In the genomic region with DNA sequence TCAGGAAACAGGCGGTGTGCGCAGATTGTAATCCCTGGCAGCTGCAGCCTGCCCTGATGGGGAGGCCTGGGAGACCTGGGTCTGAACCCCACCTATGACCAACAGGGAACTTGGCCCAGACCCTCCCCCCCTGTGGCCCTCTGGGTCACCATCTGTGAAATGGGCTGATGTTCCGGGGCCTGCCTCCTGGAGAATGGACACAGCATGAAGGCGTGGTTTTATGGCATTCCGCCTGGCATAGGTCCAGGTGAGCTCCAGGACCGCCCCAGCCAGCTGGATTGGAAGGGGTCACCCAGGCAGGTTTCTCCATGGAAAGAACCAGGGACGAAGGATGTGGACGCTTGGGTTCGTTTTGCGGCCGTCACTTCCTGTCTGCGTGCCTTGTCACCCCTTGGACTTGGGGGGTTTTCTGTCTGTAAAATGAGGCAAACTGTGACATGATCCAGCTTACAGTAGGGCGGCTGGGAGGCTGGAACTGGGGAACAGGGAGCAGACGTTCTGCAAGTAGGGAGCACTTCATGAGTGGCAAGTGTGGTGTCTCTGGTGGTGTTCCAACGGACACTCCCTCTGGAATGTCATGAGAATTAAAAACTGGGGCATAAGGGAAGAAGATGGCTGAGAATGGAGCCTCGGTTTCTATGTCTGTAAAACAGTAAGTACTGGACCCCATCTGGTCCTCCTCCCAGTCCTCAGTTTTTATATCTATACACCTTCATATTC, we compare ENCODE assay signal across 10 cellular contexts. TPM values are rescaled to one million over a fixed set of nuclear protein-coding genes. Genes with fewer than 3 reads are reported as not detected.
DNase-seq lines count a peak whose midpoint lies in the region; FAIRE-seq and TF ChIP-seq lines count a peak whose summit lies in the region.
"Had no signal": no experiment of that assay in that cellular context is flagged by ENCODE, and none has a peak within 500 bp of the region (broad histone marks: within the 10 kb centered on the region; RNA-seq: fewer than 3 reads in every experiment).

No MANE protein-coding gene starts in this region.

- H3K9me3 ChIP-seq in BLaER1 (no peaks in the 10 kb centered on the region), neural cell (ENCODE audit: low read length) (no peaks in the 10 kb centered on the region), MM.1S (replicated peaks; ENCODE audit: insufficient read depth, low read length) (no peaks in the 10 kb centered on the region)

- H3K27ac ChIP-seq in BLaER1, result peak overlapping the region; percentile 89; the same call in 1 of the 2 replicates
- no peak overlapping the region for H3K27ac ChIP-seq in neural cell (ENCODE audit: low read length)
- no peak overlapping the region for H3K27ac ChIP-seq in MM.1S (ENCODE audit: low read length)
- H3K27ac ChIP-seq: epithelial cell of prostate had no signal

- H3K9me2 ChIP-seq in neural cell (ENCODE audit: insufficient read depth, low read length) (no peaks in the 10 kb centered on the region), MM.1S (replicated peaks; ENCODE audit: insufficient read depth, low read length) (no peaks in the 10 kb centered on the region)

- TF ChIP-seq EP300 in Ishikawa (IDR thresholded peaks at IDR 0.05; ENCODE audit: borderline replicate concordance), result no peak
- TF ChIP-seq EP300 in neural cell (conservative IDR thresholded peaks at IDR 0.05; ENCODE audit: poor library complexity, severe bottlenecking), result no peak

- H4K20me1 ChIP-seq in BLaER1 (peaks cover 57% of the 10 kb centered on the region), neural cell (ENCODE audit: insufficient read depth) (no peaks in the 10 kb centered on the region), MM.1S (ENCODE audit: insufficient read depth, low read length) (no peaks in the 10 kb centered on the region)

- TF ChIP-seq RAD21 in Ishikawa (IDR thresholded peaks at IDR 0.05; ENCODE audit: low read depth) (no peak), neural cell (conservative IDR thresholded peaks at IDR 0.05) (no peak)

- no peak for FAIRE-seq in frontal cortex (lab: Jason Lieb, UNC)

- H3K36me3 ChIP-seq in BLaER1 (peaks cover 7% of the 10 kb centered on the region; the same call in 1 of the 2 replicates), neural cell (ENCODE audit: insufficient read depth, low read length) (no peaks in the 10 kb centered on the region), MM.1S (replicated peaks; ENCODE audit: insufficient read depth, low read length) (no peaks in the 10 kb centered on the region)

- no peaks in the 10 kb centered on the region for H3K79me2 ChIP-seq in neural cell (replicated peaks; ENCODE audit: insufficient read depth, low read length)
- H3K79me2 ChIP-seq in MM.1S (ENCODE audit: low read length), result no peaks in the 10 kb centered on the region

- peaks cover 76% of the 10 kb centered on the region for H3K4me1 ChIP-seq in BLaER1
- H3K4me1 ChIP-seq in MM.1S (ENCODE audit: low read length), result no peaks in the 10 kb centered on the region

- peak; percentile 47 for DNase-seq in dermis blood vessel endothelial cell
- DNase-seq in MM.1S, result no peak
- no peak for DNase-seq in A172 (ENCODE audit: low spot score)
- no peak for DNase-seq in frontal cortex (ENCODE audit: low spot score in 2 of 2)
- DNase-seq in glomerular visceral epithelial cell (ENCODE audit: extremely low spot score), result no peak
- DNase-seq: HCEC 1CT had no signal

- H3K4me3 ChIP-seq in BLaER1 (peak overlapping the region; percentile 90), neural cell (ENCODE audit: low read length) (peak overlapping the region; percentile 66), MM.1S (ENCODE audit: low read length) (no peak overlapping the region)

- H2AFZ ChIP-seq in neural cell (ENCODE audit: low read depth, low read length), result no peak overlapping the region
- no peak overlapping the region for H2AFZ ChIP-seq in MM.1S (ENCODE audit: low read length)

- H3K27me3 ChIP-seq in BLaER1, result no peaks in the 10 kb centered on the region
- H3K27me3 ChIP-seq in neural cell (ENCODE audit: insufficient read depth, low read depth, low read length), result peaks cover 8% of the 10 kb centered on the region
- H3K27me3 ChIP-seq in MM.1S (replicated peaks; ENCODE audit: insufficient read depth, low read length), result peaks cover 17% of the 10 kb centered on the region

- TF ChIP-seq CTCF in neural cell (IDR thresholded peaks at IDR 0.05; ENCODE audit: poor library complexity, severe bottlenecking), result no peak
- no peak for TF ChIP-seq CTCF in MM.1S (IDR thresholded peaks at IDR 0.05; ENCODE audit: low read length)

- H3F3A ChIP-seq in neural cell (ENCODE audit: insufficient read depth, low read length, poor library complexity, severe bottlenecking) (no peaks in the 10 kb centered on the region), MM.1S (ENCODE audit: insufficient read depth, low read length) (no peaks in the 10 kb centered on the region)

- H3K4me2 ChIP-seq in BLaER1 (peak overlapping the region; percentile 97), neural cell (ENCODE audit: low read length) (no peak overlapping the region), MM.1S (ENCODE audit: low read depth, low read length) (no peak overlapping the region)

- H3K9ac ChIP-seq in BLaER1 (peak overlapping the region; percentile 86), neural cell (ENCODE audit: low read length) (peak overlapping the region; percentile 61), MM.1S (ENCODE audit: low read length) (no peak overlapping the region)

TF ChIP-seq in Ishikawa, 13 proteins besides CTCF, POLR2A, EP300 and RAD21:
- TF ChIP-seq EGR1 (IDR thresholded peaks at IDR 0.05) (no peak), NFIC (IDR thresholded peaks at IDR 0.05) (peak; percentile 73)

TF ChIP-seq in neural cell, 6 proteins besides CTCF, POLR2A, EP300 and RAD21:
- TF ChIP-seq MXI1 (conservative IDR thresholded peaks at IDR 0.05; ENCODE audit: poor library complexity, severe bottlenecking) (no peak), SMC3 (conservative IDR thresholded peaks at IDR 0.05; ENCODE audit: poor library complexity) (no peak), EZH2 (IDR thresholded peaks at IDR 0.05; ENCODE audit: borderline replicate concordance, insufficient read depth, low read length, poor library complexity, severe bottlenecking) (no peak), POLR2AphosphoS5 (IDR thresholded peaks at IDR 0.05) (no peak), TAF1 (IDR thresholded peaks at IDR 0.05; ENCODE audit: low read depth) (no peak)
- TF ChIP-seq, protein P1, sequence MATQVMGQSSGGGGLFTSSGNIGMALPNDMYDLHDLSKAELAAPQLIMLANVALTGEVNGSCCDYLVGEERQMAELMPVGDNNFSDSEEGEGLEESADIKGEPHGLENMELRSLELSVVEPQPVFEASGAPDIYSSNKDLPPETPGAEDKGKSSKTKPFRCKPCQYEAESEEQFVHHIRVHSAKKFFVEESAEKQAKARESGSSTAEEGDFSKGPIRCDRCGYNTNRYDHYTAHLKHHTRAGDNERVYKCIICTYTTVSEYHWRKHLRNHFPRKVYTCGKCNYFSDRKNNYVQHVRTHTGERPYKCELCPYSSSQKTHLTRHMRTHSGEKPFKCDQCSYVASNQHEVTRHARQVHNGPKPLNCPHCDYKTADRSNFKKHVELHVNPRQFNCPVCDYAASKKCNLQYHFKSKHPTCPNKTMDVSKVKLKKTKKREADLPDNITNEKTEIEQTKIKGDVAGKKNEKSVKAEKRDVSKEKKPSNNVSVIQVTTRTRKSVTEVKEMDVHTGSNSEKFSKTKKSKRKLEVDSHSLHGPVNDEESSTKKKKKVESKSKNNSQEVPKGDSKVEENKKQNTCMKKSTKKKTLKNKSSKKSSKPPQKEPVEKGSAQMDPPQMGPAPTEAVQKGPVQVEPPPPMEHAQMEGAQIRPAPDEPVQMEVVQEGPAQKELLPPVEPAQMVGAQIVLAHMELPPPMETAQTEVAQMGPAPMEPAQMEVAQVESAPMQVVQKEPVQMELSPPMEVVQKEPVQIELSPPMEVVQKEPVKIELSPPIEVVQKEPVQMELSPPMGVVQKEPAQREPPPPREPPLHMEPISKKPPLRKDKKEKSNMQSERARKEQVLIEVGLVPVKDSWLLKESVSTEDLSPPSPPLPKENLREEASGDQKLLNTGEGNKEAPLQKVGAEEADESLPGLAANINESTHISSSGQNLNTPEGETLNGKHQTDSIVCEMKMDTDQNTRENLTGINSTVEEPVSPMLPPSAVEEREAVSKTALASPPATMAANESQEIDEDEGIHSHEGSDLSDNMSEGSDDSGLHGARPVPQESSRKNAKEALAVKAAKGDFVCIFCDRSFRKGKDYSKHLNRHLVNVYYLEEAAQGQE (IDR thresholded peaks at IDR 0.05; ENCODE audit: borderline replicate concordance), result no peak

RNA-seq across cellular contexts. Expression of gene CPNE2, which starts 1.6 kb away (rescaled TPM):
- 73.3 and 92.3 TPM in 2 replicates for total RNA-seq in dermis blood vessel endothelial cell
- 16.4 and 18.6 TPM in 2 replicates for polyA plus RNA-seq in neural cell
- polyA minus RNA-seq in neural cell, result 10.5 and 11.6 TPM in 2 replicates
- total RNA-seq in A172 (2014; rRNA removed; shearing (Covaris generic)), result 40.5 and 43.0 TPM in 2 replicates
- 44.8 TPM for total RNA-seq in frontal cortex
